In the genomic region with DNA sequence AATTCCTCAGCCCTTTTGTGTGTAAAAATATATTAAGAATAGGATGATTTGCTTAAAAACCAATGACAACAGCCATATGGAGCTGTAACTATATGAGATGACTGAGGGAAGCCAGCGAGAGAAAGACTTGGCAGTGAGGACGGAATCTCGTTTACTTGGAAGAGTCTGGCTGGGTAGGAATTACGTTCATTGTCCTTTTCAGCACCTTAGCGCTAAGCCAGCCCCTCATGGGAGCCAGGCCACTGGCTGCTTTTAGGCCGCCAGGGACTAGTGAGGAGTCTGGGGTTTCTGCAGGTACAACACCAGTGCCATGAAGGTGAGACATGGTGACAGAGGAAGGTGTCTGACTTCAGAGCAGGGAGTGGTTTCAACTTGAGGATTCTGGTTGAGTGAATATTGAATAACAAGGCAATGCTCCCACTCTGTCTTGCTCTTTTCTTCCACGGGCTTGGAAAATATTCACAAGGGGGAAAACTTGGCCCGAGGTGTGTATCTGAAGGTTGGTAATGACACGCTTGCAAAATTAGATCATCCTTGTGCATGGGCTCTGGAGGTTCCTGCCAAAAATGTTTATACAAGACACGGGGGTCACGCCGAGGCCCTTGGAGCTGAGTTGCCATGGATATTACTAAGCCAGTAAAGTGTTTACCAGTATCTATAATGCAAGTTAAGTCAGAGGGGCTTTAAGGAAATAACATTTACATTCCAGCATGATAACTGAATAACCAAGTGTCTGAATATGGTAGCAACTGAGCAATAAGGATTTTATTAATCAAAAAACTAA, we compare ENCODE assay signal across 15 cellular contexts. TPM values are rescaled to one million over a fixed set of nuclear protein-coding genes. Genes with fewer than 3 reads are reported as not detected.
DNase-seq lines count a peak whose midpoint lies in the region; ATAC-seq, FAIRE-seq and TF ChIP-seq lines count a peak whose summit lies in the region.
"Had no signal": no experiment of that assay in that cellular context is flagged by ENCODE, and none has a peak within 500 bp of the region (broad histone marks: within the 10 kb centered on the region; RNA-seq: fewer than 3 reads in every experiment).

No MANE protein-coding gene starts in this region.

- H2AFZ ChIP-seq in HepG2 (ENCODE audit: low read length) = no peak overlapping the region

- in situ Hi-C loops in HepG2 (cut with HindIII; ENCODE audit: extremely low pct_ligation_motif_present, low pct_unique_long_range_greater_than_20kb) = no loop called here

- TSS peak; percentile 19 for BruUV-seq in HepG2 (replicated peaks; lab: Mats Ljungman, UMichigan)

- peaks cover 1 to 5% of the 10 kb centered on the region in 2 donors for H3K36me3 Mint-ChIP-seq in activated T-cell treated with anti-CD3 and anti-CD28 coated beads, Interleukin-2, amount 50 U/mL, for 72 hours (ENCODE audit: insufficient read depth in 2 of 2)

- no peak overlapping the region for H3K9ac ChIP-seq in HepG2 (ENCODE audit: insufficient read depth, low read depth, low read length)

- no peaks in the 10 kb centered on the region for H3K27me3 Mint-ChIP-seq in activated T-cell treated with anti-CD3 and anti-CD28 coated beads, Interleukin-2, amount 50 U/mL, for 72 hours (ENCODE audit: low read depth)

- no peak overlapping the region for H3K4me2 ChIP-seq in HepG2 (ENCODE audit: low read depth, low read length)

- H3K4me3 ChIP-seq in choroid plexus epithelial cell (ENCODE audit: low read depth, low read length) (no peak overlapping the region), HepG2 (replicated peaks in 1 of 3; ENCODE audit: insufficient read depth in 1 of 3, low read depth in 2 of 3, low read length in 3 of 3) (no peak overlapping the region), thyroid gland (replicated peaks in 1 of 3) (no peak overlapping the region), aorta (ENCODE audit: low read length in 2 of 2) (no peak overlapping the region)
- H3K4me3 ChIP-seq: prostate gland, thoracic aorta had no signal

- H3K9me3 ChIP-seq in HepG2 (ENCODE audit: low read length) (no peaks in the 10 kb centered on the region), thyroid gland (no peaks in the 10 kb centered on the region), aorta (ENCODE audit: control insufficient read depth, low read length) (no peaks in the 10 kb centered on the region)
- H3K9me3 ChIP-seq: prostate gland, thoracic aorta had no signal

- TF ChIP-seq EP300 in HepG2 (IDR thresholded peaks at IDR 0.05; ENCODE audit: low read depth in 2 of 2, low read length in 2 of 2) (no peak), HepG2 (CRISPR knock-in tag; IDR thresholded peaks at IDR 0.05; ENCODE audit: borderline replicate concordance) (no peak)

- no peak for TF ChIP-seq RAD21 in HepG2 (CRISPR knock-in tag; IDR thresholded peaks at IDR 0.05)

- H3K36me3 ChIP-seq in HepG2 (replicated peaks in 1 of 2; ENCODE audit: control insufficient read depth in 1 of 2, insufficient read depth in 2 of 2, low read length in 2 of 2) = peaks cover 13 to 68% of the 10 kb centered on the region in 2 experiments
- H3K36me3 ChIP-seq in thyroid gland = peaks cover 0 to 11% of the 10 kb centered on the region in 2 donors
- peaks cover 3 to 9% of the 10 kb centered on the region in 2 donors for H3K36me3 ChIP-seq in aorta (ENCODE audit: control insufficient read depth in 1 of 2, insufficient read depth in 2 of 2, low read length in 1 of 2)

- POLR2A ChIA-PET in HepG2 (lab: Yijun Ruan, JAX) = no interaction called here

- H3K27ac Mint-ChIP-seq in activated T-cell treated with anti-CD3 and anti-CD28 coated beads, Interleukin-2, amount 50 U/mL, for 72 hours = peak overlapping the region; percentile 62

- H3K79me2 ChIP-seq in HepG2 (ENCODE audit: insufficient read depth, low read length) = peaks cover 88% of the 10 kb centered on the region

- TF ChIP-seq POLR2A in HepG2 (IDR thresholded peaks at IDR 0.05; ENCODE audit: insufficient read depth in 1 of 2, low read depth in 2 of 2, low read length in 2 of 2) = no peak
- no peak for TF ChIP-seq POLR2A in thyroid gland (IDR thresholded peaks at IDR 0.05)

- no peak for DNase-seq in activated T-cell treated with anti-CD3 and anti-CD28 coated beads, Interleukin-2, amount 50 U/mL, for 72 hours
- no peak for DNase-seq in activated T-cell treated with anti-CD3 and anti-CD28 coated beads, Interleukin-2, amount 50 U/mL, for 48 hours
- peak; percentile 76 for DNase-seq in choroid plexus epithelial cell (ENCODE audit: low read depth)
- DNase-seq in HepG2 (ENCODE audit: low spot score) = no peak
- peak; percentile 28 to 44 for DNase-seq in thyroid gland
- DNase-seq in aorta = no peak
- DNase-seq: activated CD4-positive, alpha-beta T cell treated with anti-CD3 and anti-CD28 coated beads for 1 hour; DND-41; Kasumi-1; NCI-H2171 treated with DMSO at 0.1 percent for 48 hours; SW 1271 had no signal

- CTCF ChIA-PET in HepG2 (lab: Yijun Ruan, JAX; ENCODE audit: low intra/inter-chr PET ratio, low total read pairs) = no interaction called here

- WGBS in HepG2 (ENCODE audit: low lambda C conversion rate) = 98% methylated on average over 12 of the region's 12 CpGs
- WGBS in thyroid gland, 2 donors = 54 to 61% methylated on average over 12 of the region's 12 CpGs
- 27 to 30% methylated on average over 12 of the region's 12 CpGs for WGBS in aorta, 2 donors

- H4K20me1 ChIP-seq in HepG2 (ENCODE audit: insufficient read depth, low read length) = peaks cover 39% of the 10 kb centered on the region

- FAIRE-seq in HepG2 (lab: Jason Lieb, UNC) = no peak

- no peak overlapping the region for H3K4me3 Mint-ChIP-seq in activated T-cell treated with anti-CD3 and anti-CD28 coated beads, Interleukin-2, amount 50 U/mL, for 72 hours

- H3K4me1 Mint-ChIP-seq in activated T-cell treated with anti-CD3 and anti-CD28 coated beads, Interleukin-2, amount 50 U/mL, for 72 hours (ENCODE audit: low read depth) = peaks cover 57% of the 10 kb centered on the region

- H3K27me3 ChIP-seq in HepG2 (ENCODE audit: control insufficient read depth in 1 of 2, insufficient read depth in 2 of 2, low read length in 2 of 2) (no peaks in the 10 kb centered on the region), thyroid gland (no peaks in the 10 kb centered on the region), aorta (ENCODE audit: control insufficient read depth in 1 of 2, insufficient read depth in 2 of 2, low read length in 1 of 2) (no peaks in the 10 kb centered on the region)

- intact Hi-C loops in HepG2 (cut with micrococcal nuclease; ENCODE audit: unreplicated experiment) (no loop called here), thyroid gland (cut with DNase I) (no loop called here), aorta (cut with DNase I) (no loop called here)

- ATAC-seq in activated T-cell treated with anti-CD3 and anti-CD28 coated beads, Interleukin-2, amount 50 U/mL, for 72 hours (replicated peaks in 1 of 2) = no peak
- ATAC-seq in HepG2 (no peak), aorta (ENCODE audit: low FRiP score) (no peak), GM19397 (IDR thresholded peaks at IDR 0.05; ENCODE audit: unreplicated experiment) (no peak), HG03432 (IDR thresholded peaks at IDR 0.05; ENCODE audit: unreplicated experiment) (no peak)

- H3K27ac ChIP-seq in HepG2 (ENCODE audit: extremely low read length, insufficient read depth, low read length) (no peak overlapping the region), thyroid gland (peak overlapping the region in 1 of 3 donors; percentile 25), aorta (ENCODE audit: low read depth in 1 of 2, low read length in 2 of 2) (no peak overlapping the region)
- H3K27ac ChIP-seq: prostate gland had no signal

- H3K4me1 ChIP-seq in HepG2 (ENCODE audit: insufficient read depth, low read length) (peaks cover 15% of the 10 kb centered on the region; the same call in 1 of the 2 replicates), thyroid gland (peaks cover 40 to 41% of the 10 kb centered on the region in 2 donors), aorta (ENCODE audit: control insufficient read depth in 1 of 2, insufficient read depth in 2 of 2, low read length in 2 of 2) (peaks cover 3 to 15% of the 10 kb centered on the region in 2 donors)
- H3K4me1 ChIP-seq: prostate gland had no signal

- TF ChIP-seq CTCF in choroid plexus epithelial cell (conservative IDR thresholded peaks at IDR 0.05; ENCODE audit: low read depth, low read length) = no peak
- no peak for TF ChIP-seq CTCF in HepG2 (CRISPR knock-in tag; IDR thresholded peaks at IDR 0.05)
- no peak for TF ChIP-seq CTCF in thyroid gland (IDR thresholded peaks at IDR 0.05)

- no peaks in the 10 kb centered on the region for H3K9me3 Mint-ChIP-seq in activated T-cell treated with anti-CD3 and anti-CD28 coated beads, Interleukin-2, amount 50 U/mL, for 72 hours

RNA-seq across cellular contexts. Expression of a gene that starts 17.5 kb away (rescaled TPM):
- total RNA-seq in activated T-cell treated with anti-CD3 and anti-CD28 coated beads, Interleukin-2, amount 50 U/mL, for 72 hours = 1 to 10 TPM; 7.4 to 9.6 TPM
- total RNA-seq in HepG2 (2016; rRNA removed; fragmentation: Illumina TruSeq; extraction: Trizol) (29.1 and 45.2 TPM in 2 replicates), thyroid gland (10 to 100 TPM; 60.4 to 71.2 (median 64.8) TPM), aorta (10 to 100 TPM; 45.9 to 66.8 TPM)
- 5.0 and 6.9 TPM in 2 replicates for total RNA-seq in HepG2 (2016; cell fraction: cytosol; rRNA removed; fragmentation: Illumina TruSeq; extraction: Trizol; ENCODE audit: low read depth)
- 29.1 and 39.1 TPM in 2 replicates for total RNA-seq in HepG2 (2016; cell fraction: insoluble cytoplasmic fraction; rRNA removed; fragmentation: Illumina TruSeq; extraction: Trizol)
- 27.0 and 29.9 TPM in 2 replicates for total RNA-seq in HepG2 (2016; cell fraction: membrane; rRNA removed; fragmentation: Illumina TruSeq; extraction: Trizol)
- 38.1 and 42.0 TPM in 2 replicates for total RNA-seq in HepG2 (2016; cell fraction: nucleus; rRNA removed; fragmentation: Illumina TruSeq; extraction: Trizol)
- polyA plus RNA-seq in HepG2 (2011; rRNA removed) (32.2 and 37.8 TPM in 2 replicates), aorta (10 to 100 TPM; 13.0 to 16.7 TPM)
- polyA plus RNA-seq in HepG2 (2011; cell fraction: cytosol; rRNA removed) = 23.4 and 26.9 TPM in 2 replicates
- polyA plus RNA-seq in HepG2 (2011; cell fraction: nucleus; rRNA removed) = 34.9 and 36.5 TPM in 2 replicates
- 35.9 and 36.8 TPM in 2 replicates for polyA plus RNA-seq in HepG2 (2012)
- 12.2 and 13.0 TPM in 2 replicates for polyA plus RNA-seq in HepG2 (2016; cell fraction: cytosol; fragmentation: Illumina TruSeq; extraction: Trizol; ENCODE audit: low read depth)
- polyA plus RNA-seq in HepG2 (2016; cell fraction: insoluble cytoplasmic fraction; fragmentation: Illumina TruSeq; extraction: Trizol; ENCODE audit: low read depth) = 46.7 and 48.9 TPM in 2 replicates
- 28.6 and 30.0 TPM in 2 replicates for polyA plus RNA-seq in HepG2 (2016; cell fraction: membrane; fragmentation: Illumina TruSeq; extraction: Trizol; ENCODE audit: low read depth)
- polyA plus RNA-seq in HepG2 (2016; cell fraction: nucleus; fragmentation: Illumina TruSeq; extraction: Trizol; ENCODE audit: insufficient read depth, low read depth) = 40.1 and 41.8 TPM in 2 replicates
- 23.8 and 59.2 TPM in 2 replicates for polyA minus RNA-seq in HepG2 (2011; rRNA and poly(A)+ RNA removed; ENCODE audit: low replicate concordance)
- polyA minus RNA-seq in HepG2 (2011; cell fraction: cytosol; rRNA and poly(A)+ RNA removed) = 32.1 and 36.4 TPM in 2 replicates
- 148 and 153 TPM in 2 replicates for polyA minus RNA-seq in HepG2 (2011; cell fraction: nucleus; rRNA and poly(A)+ RNA removed)

Comparison
In these comparisons a context has a peak if more than half of its experiments do, and no peak if none do; other contexts are left out.
1. DNase-seq: peak in choroid plexus epithelial cell (single experiment) and thyroid gland (2 of 2); none in activated T-cell treated with anti-CD3 and anti-CD28 coated beads, Interleukin-2, amount 50 U/mL, for 72 hours (0 of 2), activated T-cell treated with anti-CD3 and anti-CD28 coated beads, Interleukin-2, amount 50 U/mL, for 48 hours (0 of 2), HepG2 (single experiment) and aorta (0 of 2).